In the genomic region with DNA sequence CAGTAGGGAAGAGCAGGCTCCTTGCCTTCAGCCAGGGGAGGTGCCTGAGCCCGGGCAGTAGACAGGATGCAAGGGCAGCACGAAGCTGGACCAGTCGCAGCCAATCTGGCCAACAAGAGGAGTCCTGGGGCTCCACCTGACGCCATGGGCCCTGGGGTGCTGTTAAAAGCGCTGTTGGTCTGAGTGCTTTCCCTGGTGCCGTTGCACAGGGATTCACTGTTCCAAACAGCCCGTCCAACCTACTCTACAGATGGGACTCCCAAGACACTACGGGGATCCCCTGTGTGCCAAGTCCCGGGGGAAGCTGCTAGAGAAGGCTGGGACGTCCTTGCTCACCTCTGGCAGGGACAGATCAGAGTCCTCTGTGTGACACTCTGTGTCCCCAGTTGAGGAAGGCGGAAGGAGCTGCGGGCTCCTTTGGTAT, we compare ENCODE assay signal across 1 cellular context.
TF ChIP-seq lines count a peak whose summit lies in the region.

No MANE protein-coding gene starts in this region.

TF ChIP-seq in GM23338, 12 proteins besides CTCF, POLR2A, EP300 and RAD21 (continued from another document):
- TF ChIP-seq ZNF462 (CRISPR knock-in tag; IDR thresholded peaks at IDR 0.05) (no peak), ZNF331 (CRISPR knock-in tag; IDR thresholded peaks at IDR 0.05; ENCODE audit: low read depth) (no peak), NANOG (IDR thresholded peaks at IDR 0.05; ENCODE audit: borderline replicate concordance) (no peak), POLR2AphosphoS5 (IDR thresholded peaks at IDR 0.05; ENCODE audit: low read depth) (no peak)
